In the genomic region with DNA sequence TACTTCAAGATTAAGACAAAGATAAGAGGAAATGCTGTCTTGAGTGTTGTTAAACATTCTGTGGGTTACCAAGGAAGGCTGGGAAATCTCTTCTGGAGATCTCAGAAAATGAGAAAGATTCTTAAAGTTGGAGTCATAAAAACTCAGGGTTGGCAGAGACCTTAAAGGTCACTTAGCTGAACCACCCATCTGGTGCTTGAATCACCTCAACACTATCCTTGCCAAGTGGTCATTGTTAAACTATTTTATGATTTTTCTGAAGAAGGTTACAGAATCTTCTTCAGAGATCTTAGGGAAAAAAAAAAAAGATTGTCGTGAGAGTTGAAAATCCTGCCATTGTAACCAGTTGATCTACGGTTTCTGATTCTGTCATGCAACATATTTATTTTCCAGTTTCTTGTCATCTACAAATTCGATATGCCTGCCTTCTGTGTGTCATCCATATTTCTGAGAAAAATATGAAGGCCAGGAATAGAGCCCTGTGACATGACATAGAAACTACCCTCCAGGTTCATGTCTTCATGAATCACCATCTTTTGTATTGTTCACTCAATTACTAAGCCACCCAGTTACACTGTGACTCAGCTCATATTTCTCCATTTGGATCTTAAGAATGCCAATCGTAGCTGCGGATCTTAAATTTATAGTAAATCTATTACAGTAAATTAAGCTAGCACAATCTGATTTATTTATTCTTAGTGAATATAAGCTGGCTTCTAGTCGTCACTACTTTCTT, we compare ENCODE assay signal across 15 cellular contexts.
DNase-seq lines count a peak whose midpoint lies in the region; ATAC-seq and TF ChIP-seq lines count a peak whose summit lies in the region.
"Had no signal": no experiment of that assay in that cellular context is flagged by ENCODE, and none has a peak within 500 bp of the region (broad histone marks: within the 10 kb centered on the region; RNA-seq: fewer than 3 reads in every experiment).

No MANE protein-coding gene starts in this region.

- H3K9me3 Mint-ChIP-seq in activated naive CD4-positive, alpha-beta T cell treated with anti-CD3 and anti-CD28 coated beads, Interleukin-2, amount 50 U/mL, for 72 hours, result no peaks in the 10 kb centered on the region

- H3K4me3 ChIP-seq in SJSA1 (no peak overlapping the region), fibroblast of lung (replicated peaks in 1 of 4; ENCODE audit: control extremely low read depth in 1 of 4, insufficient read depth in 1 of 4, low read depth in 3 of 4, low read length in 4 of 4) (peak overlapping the region in 1 of 4 experiments; percentile 6), skeletal muscle satellite cell (ENCODE audit: low read length) (peak overlapping the region; percentile 20)
- H3K4me3 ChIP-seq: heart right ventricle, mucosa of descending colon, skin epidermis had no signal

- no peaks in the 10 kb centered on the region for H3K79me2 ChIP-seq in fibroblast of lung (ENCODE audit: control insufficient read depth, insufficient read depth, low read length)

- peak overlapping the region; percentile 96 for H3K27ac ChIP-seq in SJSA1
- H3K27ac ChIP-seq in fibroblast of lung (ENCODE audit: insufficient read depth, low read length), result peak overlapping the region; percentile 88
- H3K27ac ChIP-seq: C4-2B, heart right ventricle, KMS-11 had no signal

- peak overlapping the region; percentile 34 for H3K4me2 ChIP-seq in fibroblast of lung (ENCODE audit: extremely low read depth, insufficient read depth, low read length)
- peak overlapping the region; percentile 62 for H3K4me2 ChIP-seq in skeletal muscle satellite cell (ENCODE audit: low read length)
- H3K4me2 ChIP-seq: KMS-11 had no signal

- DNase-seq in activated naive CD4-positive, alpha-beta T cell treated with anti-CD3 and anti-CD28 coated beads, Interleukin-2, amount 50 U/mL, for 72 hours (ENCODE audit: low spot score in 2 of 2), result no peak
- no peak for DNase-seq in activated naive CD4-positive, alpha-beta T cell (lab: John Stamatoyannopoulos, UW)
- DNase-seq in SJSA1 (ENCODE audit: low read depth in 1 of 2, low spot score in 2 of 2) (peak; percentile 66 to 92), fibroblast of lung (ENCODE audit: low read depth in 2 of 2) (peak; percentile 83 to 97), NCI-H1417 (lab: John Stamatoyannopoulos, UW) (no peak)
- no peak for DNase-seq in stimulated activated CD4-positive, alpha-beta T cell treated with anti-CD3 and anti-CD28 coated beads, Interleukin-2, amount 100 ng/mL, for 48 hours
- DNase-seq: central memory CD4-positive, alpha-beta T cell; heart right ventricle; mucosa of descending colon; NCI-H345 had no signal

- TF ChIP-seq CTCF in fibroblast of lung (conservative IDR thresholded peaks at IDR 0.05 in 1 of 2, IDR thresholded peaks at IDR 0.05 in 1 of 2; ENCODE audit: low read depth in 1 of 2, low read length in 2 of 2), result no peak

- H2AFZ ChIP-seq in fibroblast of lung (ENCODE audit: low read length), result no peak overlapping the region

- H3K27ac Mint-ChIP-seq in activated naive CD4-positive, alpha-beta T cell treated with anti-CD3 and anti-CD28 coated beads, Interleukin-2, amount 50 U/mL, for 72 hours, result no peak overlapping the region

- peaks cover 14% of the 10 kb centered on the region; the same call in 1 of the 2 replicates for H3K36me3 ChIP-seq in SJSA1
- H3K36me3 ChIP-seq in fibroblast of lung (ENCODE audit: control insufficient read depth, insufficient read depth, low read length), result peaks cover 2% of the 10 kb centered on the region
- H3K36me3 ChIP-seq in skeletal muscle satellite cell (ENCODE audit: insufficient read depth, low read length), result no peaks in the 10 kb centered on the region

- H3K4me1 ChIP-seq in SJSA1 (replicated peaks) (peaks cover 52% of the 10 kb centered on the region), fibroblast of lung (ENCODE audit: control insufficient read depth, extremely low read depth, insufficient read depth, low read length) (peaks cover 25% of the 10 kb centered on the region), skeletal muscle satellite cell (ENCODE audit: control insufficient read depth, insufficient read depth, low read length) (peaks cover 25% of the 10 kb centered on the region)

- peak; percentile 61 to 98 for ATAC-seq in activated naive CD4-positive, alpha-beta T cell treated with anti-CD3 and anti-CD28 coated beads, Interleukin-2, amount 50 U/mL, for 72 hours
- no peak for ATAC-seq in HG03521 (IDR thresholded peaks at IDR 0.05; ENCODE audit: unreplicated experiment)
- ATAC-seq: heart right ventricle, mucosa of descending colon had no signal

- H3K27me3 ChIP-seq in SJSA1 (replicated peaks), result no peaks in the 10 kb centered on the region
- H3K27me3 ChIP-seq in fibroblast of lung (ENCODE audit: control insufficient read depth, insufficient read depth, low read length), result no peaks in the 10 kb centered on the region
- H3K27me3 ChIP-seq in skeletal muscle satellite cell (ENCODE audit: control insufficient read depth, insufficient read depth, low read length), result no peaks in the 10 kb centered on the region
- H3K27me3 ChIP-seq: heart right ventricle had no signal

- H3K9me3 ChIP-seq in SJSA1 (replicated peaks) (no peaks in the 10 kb centered on the region), fibroblast of lung (ENCODE audit: control insufficient read depth, insufficient read depth, low read depth, low read length) (no peaks in the 10 kb centered on the region), skeletal muscle satellite cell (replicated peaks; ENCODE audit: low read length) (no peaks in the 10 kb centered on the region)
- H3K9me3 ChIP-seq: heart right ventricle, mucosa of descending colon had no signal

- H3K36me3 Mint-ChIP-seq in activated naive CD4-positive, alpha-beta T cell treated with anti-CD3 and anti-CD28 coated beads, Interleukin-2, amount 50 U/mL, for 72 hours, result no peaks in the 10 kb centered on the region

- H3K9ac ChIP-seq in fibroblast of lung (ENCODE audit: insufficient read depth, low read length), result no peak overlapping the region
- peak overlapping the region; percentile 70 for H3K9ac ChIP-seq in skeletal muscle satellite cell (ENCODE audit: low read depth, low read length)
- H3K9ac ChIP-seq: KMS-11 had no signal

- H4K20me1 ChIP-seq in fibroblast of lung (ENCODE audit: control insufficient read depth, extremely low read depth, insufficient read depth, low read length), result no peaks in the 10 kb centered on the region

Comparison
In these comparisons a context has a peak if more than half of its experiments do, and no peak if none do; other contexts are left out.
1. DNase-seq: peak in SJSA1 (2 of 2) and fibroblast of lung (2 of 2); none in activated naive CD4-positive, alpha-beta T cell treated with anti-CD3 and anti-CD28 coated beads, Interleukin-2, amount 50 U/mL, for 72 hours (0 of 2), activated naive CD4-positive, alpha-beta T cell (0 of 4), stimulated activated CD4-positive, alpha-beta T cell treated with anti-CD3 and anti-CD28 coated beads, Interleukin-2, amount 100 ng/mL, for 48 hours (0 of 2) and NCI-H1417 (0 of 3).